13 cellular contexts compared by ENCODE assay signal in genomic region chr4:149595500-149595899, GRCh38.
"Had no signal": no experiment of that assay in that cellular context is flagged by ENCODE, and none has a peak within 500 bp of the region (broad histone marks: within the 10 kb centered on the region; RNA-seq: fewer than 3 reads in every experiment).

No MANE protein-coding gene starts in this region.

- H3K9me3 Mint-ChIP-seq: type B pancreatic cell had no signal

- H3K9me3 ChIP-seq: psoas muscle had no signal

- H3K4me3 ChIP-seq: coronary artery, heart left ventricle, psoas muscle had no signal

- H3K27ac ChIP-seq: coronary artery, heart left ventricle, neutrophil, psoas muscle had no signal

- DNase-seq: effector CD8-positive, alpha-beta T cell; heart left ventricle; hippocampal formation; naive thymus-derived CD8-positive, alpha-beta T cell; psoas muscle; retina; small intestine; stimulated activated CD4-positive, alpha-beta T cell treated with anti-CD3 and anti-CD28 coated beads, Interleukin-12 subunit alpha, Interleukin-12 subunit beta, amount 100 ng/mL, for 4 hours; stimulated activated naive CD4-positive, alpha-beta T cell treated with Interleukin-2 at 50 U/mL for 16 hours had no signal

- H3K27me3 Mint-ChIP-seq: naive thymus-derived CD8-positive, alpha-beta T cell; type B pancreatic cell had no signal

- H3K36me3 Mint-ChIP-seq: type B pancreatic cell had no signal

- H3K36me3 ChIP-seq: heart left ventricle, neutrophil had no signal

- H3K27me3 ChIP-seq: heart left ventricle, neutrophil had no signal

- H3K4me3 Mint-ChIP-seq: naive thymus-derived CD8-positive, alpha-beta T cell; type B pancreatic cell had no signal

- H3K4me1 ChIP-seq: heart left ventricle, psoas muscle had no signal

- ATAC-seq: heart left ventricle; naive thymus-derived CD8-positive, alpha-beta T cell; psoas muscle; sciatic nerve had no signal

- H3K4me1 Mint-ChIP-seq: naive thymus-derived CD8-positive, alpha-beta T cell had no signal

- H3K27ac Mint-ChIP-seq: naive thymus-derived CD8-positive, alpha-beta T cell; type B pancreatic cell had no signal
